ENCODE assay signal across 8 cellular contexts in genomic region chr9:136482046-136482792, GRCh38. TPM values are rescaled to one million over a fixed set of nuclear protein-coding genes. Genes with fewer than 3 reads are reported as not detected.
DNase-seq lines count a peak whose midpoint lies in the region; ATAC-seq, FAIRE-seq and TF ChIP-seq lines count a peak whose summit lies in the region.

No MANE protein-coding gene starts in this region.

- peak overlapping the region; percentile 93 to 100 (median 98) for H3K27ac ChIP-seq in BLaER1 treated with 17β-estradiol and CSF1 and Interleukin-3, amounts not matched to agents 10 nM and 100 nM
- H3K27ac ChIP-seq in RWPE1 = peak overlapping the region; percentile 98
- H3K27ac ChIP-seq in thyroid gland = peak overlapping the region; percentile 70 to 96 (median 93)

- H3K4me3 Mint-ChIP-seq in memory B cell = peak overlapping the region; percentile 99

- CTCF ChIA-PET in RWPE1 (lab: Yijun Ruan, JAX) = no interaction called here

- H3K27ac Mint-ChIP-seq in memory B cell = peak overlapping the region; percentile 99

- peaks cover 28 to 40% (median 32%) of the 10 kb centered on the region in 11 experiments for H3K36me3 ChIP-seq in BLaER1 treated with 17β-estradiol and CSF1 and Interleukin-3, amounts not matched to agents 10 nM and 100 nM
- peaks cover 0 to 6% of the 10 kb centered on the region in 2 donors for H3K36me3 ChIP-seq in thyroid gland

- intact Hi-C loops in thyroid gland (cut with DNase I) = no loop called here

- ATAC-seq in memory B cell (ENCODE audit: low read depth) = no peak

- H3K4me1 Mint-ChIP-seq in memory B cell = peaks cover 14% of the 10 kb centered on the region

- WGBS in thyroid gland, 2 donors = 1 to 2% methylated on average over 15 to 17 of the region's 39 CpGs

- peak overlapping the region; percentile 86 to 97 (median 94) for H3K4me2 ChIP-seq in BLaER1 treated with 17β-estradiol and CSF1 and Interleukin-3, amounts not matched to agents 10 nM and 100 nM

- peaks cover 21 to 39% (median 24%) of the 10 kb centered on the region in 10 experiments for H3K4me1 ChIP-seq in BLaER1 treated with 17β-estradiol and CSF1 and Interleukin-3, amounts not matched to agents 10 nM and 100 nM
- peaks cover 19 to 24% of the 10 kb centered on the region in 2 donors for H3K4me1 ChIP-seq in thyroid gland

- H3K36me3 Mint-ChIP-seq in memory B cell = peaks cover 4% of the 10 kb centered on the region

- TF ChIP-seq POLR2A in H54 (IDR thresholded peaks at IDR 0.05; ENCODE audit: low read depth, low read length) = no peak
- no peak for TF ChIP-seq POLR2A in thyroid gland (IDR thresholded peaks at IDR 0.05)

- no peaks in the 10 kb centered on the region for H3K9me3 Mint-ChIP-seq in memory B cell

- H3K4me3 ChIP-seq in BLaER1 treated with 17β-estradiol and CSF1 and Interleukin-3, amounts not matched to agents 10 nM and 100 nM = peak overlapping the region; percentile 78 to 100 (median 98)
- H3K4me3 ChIP-seq in thyroid gland (replicated peaks in 1 of 3) = peak overlapping the region; percentile 78 to 92 (median 87)

- H3K9ac ChIP-seq in BLaER1 treated with 17β-estradiol and CSF1 and Interleukin-3, amounts not matched to agents 10 nM and 100 nM = peak overlapping the region; percentile 93 to 100 (median 98)

- no peak for TF ChIP-seq CTCF in RWPE1 (conservative IDR thresholded peaks at IDR 0.05; ENCODE audit: low read depth)
- no peak for TF ChIP-seq CTCF in thyroid gland (IDR thresholded peaks at IDR 0.05)

- H3K9me3 ChIP-seq in BLaER1 treated with 17β-estradiol and CSF1 and Interleukin-3, amounts not matched to agents 10 nM and 100 nM (replicated peaks in 1 of 11) = no peaks in the 10 kb centered on the region
- H3K9me3 ChIP-seq in thyroid gland = no peaks in the 10 kb centered on the region

- peaks cover 51 to 84% (median 72%) of the 10 kb centered on the region in 11 experiments for H4K20me1 ChIP-seq in BLaER1 treated with 17β-estradiol and CSF1 and Interleukin-3, amounts not matched to agents 10 nM and 100 nM

- DNase-seq in H54 (ENCODE audit: insufficient read length, low spot score) = peak; percentile 62
- peak; percentile 61 for DNase-seq in RWPE1 (ENCODE audit: low spot score)
- peak; percentile 14 for DNase-seq in cerebellar cortex (ENCODE audit: low spot score)
- DNase-seq in memory B cell (ENCODE audit: low spot score in 2 of 2) = no peak
- peak in 1 of 2 donors; percentile 29 for DNase-seq in thyroid gland
- no peak for DNase-seq in occipital lobe (lab: John Stamatoyannopoulos, UW)
- DNase-seq in NCI-H446 (lab: John Stamatoyannopoulos, UW) = no peak

- POLR2A ChIA-PET in RWPE1 (lab: Yijun Ruan, JAX; ENCODE audit: low non-redundant PET) = no interaction called here

- no peaks in the 10 kb centered on the region for H3K27me3 Mint-ChIP-seq in memory B cell

- H3K27me3 ChIP-seq in BLaER1 treated with 17β-estradiol and CSF1 and Interleukin-3, amounts not matched to agents 10 nM and 100 nM = no peaks in the 10 kb centered on the region
- H3K27me3 ChIP-seq in thyroid gland = no peaks in the 10 kb centered on the region

- no peak for FAIRE-seq in H54 (lab: Jason Lieb, UNC)

RNA-seq across cellular contexts. Expression of gene SEC16A, which starts 0.6 kb away (rescaled TPM):
- total RNA-seq in thyroid gland (10 to 100 TPM; 47.7 to 73.8 (median 62.5) TPM), occipital lobe (10.6 TPM)

RNA-seq across cellular contexts. Expression of gene INPP5E, which starts 42.6 kb away (rescaled TPM):
- 10 to 100 TPM; 10.2 to 21.3 (median 13.4) TPM for total RNA-seq in thyroid gland
- total RNA-seq in occipital lobe = 11.5 TPM

Comparison
In these comparisons a context has a peak if more than half of its experiments do, and no peak if none do; other contexts are left out.
1. DNase-seq: peak in H54 (single experiment), RWPE1 (single experiment) and cerebellar cortex (single experiment); none in memory B cell (0 of 2), occipital lobe (single experiment) and NCI-H446 (0 of 2).
2. Peak in every context shown above with its lines, with median percentiles within 50 percentile points of each other: H3K27ac ChIP-seq.